ENCODE assay signal across 8 cellular contexts in genomic region chr12:57737467-57738141, GRCh38. TPM values are rescaled to one million over a fixed set of nuclear protein-coding genes. Genes with fewer than 3 reads are reported as not detected.
DNase-seq lines count a peak whose midpoint lies in the region; ATAC-seq and TF ChIP-seq lines count a peak whose summit lies in the region.

No MANE protein-coding gene starts in this region.

- peaks cover 26% of the 10 kb centered on the region for H3K4me1 Mint-ChIP-seq in osteocyte (ENCODE audit: unreplicated experiment)

- TF ChIP-seq CTCF in BE2C (IDR thresholded peaks at IDR 0.05; ENCODE audit: low read depth, low read length) = peak; percentile 28; the same call in 1 of the 2 replicates
- peak in 1 of 3 experiments; percentile 39 for TF ChIP-seq CTCF in esophagus muscularis mucosa (IDR thresholded peaks at IDR 0.05)
- peak; percentile 62 for TF ChIP-seq CTCF in osteocyte (IDR thresholded peaks at IDR 0.05)

- H3K4me3 Mint-ChIP-seq in osteocyte (ENCODE audit: unreplicated experiment) = peak overlapping the region; percentile 76

- H3K27me3 ChIP-seq in BE2C (peaks cover 57% of the 10 kb centered on the region), NT2/D1 (ENCODE audit: insufficient read depth, insufficient read length) (peaks cover 89% of the 10 kb centered on the region), esophagus muscularis mucosa (peaks cover 16 to 97% (median 57%) of the 10 kb centered on the region in 4 donors)

- WGBS in esophagus muscularis mucosa = 30% methylated on average over 4 of the region's 74 CpGs

- peak overlapping the region; percentile 36 for H3K4me3 ChIP-seq in BE2C (ENCODE audit: low read depth, low read length)
- H3K4me3 ChIP-seq in NT2/D1 (ENCODE audit: insufficient read length, low read depth) = peak overlapping the region; percentile 44
- H3K4me3 ChIP-seq in esophagus muscularis mucosa = peak overlapping the region; percentile 40 to 59 (median 48)

- peak overlapping the region in 1 of 4 donors; percentile 13 for H3K27ac ChIP-seq in esophagus muscularis mucosa (replicated peaks in 1 of 4)

- H3K36me3 Mint-ChIP-seq in osteocyte (ENCODE audit: unreplicated experiment) = no peaks in the 10 kb centered on the region

- ATAC-seq in HG03095 (IDR thresholded peaks at IDR 0.05; ENCODE audit: unreplicated experiment) = no peak

- H3K27me3 Mint-ChIP-seq in osteocyte (ENCODE audit: unreplicated experiment) = peaks cover 76% of the 10 kb centered on the region

- H3K4me1 ChIP-seq in BE2C = no peaks in the 10 kb centered on the region; the same call in 1 of the 2 replicates
- peaks cover 6% of the 10 kb centered on the region for H3K4me1 ChIP-seq in NT2/D1 (ENCODE audit: insufficient read depth, insufficient read length)
- H3K4me1 ChIP-seq in esophagus muscularis mucosa = peaks cover 38 to 43% (median 40%) of the 10 kb centered on the region in 4 donors

- no peak for TF ChIP-seq POLR2A in esophagus muscularis mucosa (IDR thresholded peaks at IDR 0.05; ENCODE audit: low read depth)

- peak overlapping the region; percentile 44 for H3K9ac ChIP-seq in NT2/D1 (ENCODE audit: insufficient read length, low read depth)

- no peaks in the 10 kb centered on the region for H3K36me3 ChIP-seq in BE2C
- no peaks in the 10 kb centered on the region for H3K36me3 ChIP-seq in NT2/D1 (ENCODE audit: insufficient read depth, insufficient read length, low read length)
- no peaks in the 10 kb centered on the region for H3K36me3 ChIP-seq in esophagus muscularis mucosa

- intact Hi-C loops in esophagus muscularis mucosa (cut with DNase I) = no loop called here

- no peak for TF ChIP-seq EP300 in esophagus muscularis mucosa (IDR thresholded peaks at IDR 0.05)

- H3K9me3 Mint-ChIP-seq in osteocyte (ENCODE audit: unreplicated experiment) = no peaks in the 10 kb centered on the region

- H3K27ac Mint-ChIP-seq in osteocyte (ENCODE audit: unreplicated experiment) = no peak overlapping the region

- DNase-seq in BE2C (peak; percentile 48), NT2/D1 (ENCODE audit: low read depth, low spot score) (no peak), esophagus muscularis mucosa (ENCODE audit: extremely low spot score) (no peak), osteocyte (ENCODE audit: extremely low spot score, unreplicated experiment) (no peak), glomerular visceral epithelial cell (ENCODE audit: extremely low spot score) (no peak), A172 (ENCODE audit: low spot score) (no peak), cerebellar cortex (ENCODE audit: low spot score) (no peak)

- H3K9me3 ChIP-seq in BE2C (no peaks in the 10 kb centered on the region), NT2/D1 (ENCODE audit: insufficient read depth, low read length) (no peaks in the 10 kb centered on the region), esophagus muscularis mucosa (no peaks in the 10 kb centered on the region)

RNA-seq across cellular contexts. Expression of gene AGAP2, which starts 0.9 kb away (rescaled TPM):
- polyA plus RNA-seq in BE2C (2012; ENCODE audit: insufficient read depth, insufficient read length, low read depth) = 3.9 TPM
- total RNA-seq in esophagus muscularis mucosa (10 to 100 TPM in 1 of 4 donors, 1 to 10 TPM in 3; 2.5 to 11.2 (median 3.6) TPM), osteocyte (2.4 and 2.6 TPM in 2 replicates)
- total RNA-seq in A172 (2014; rRNA removed; shearing (Covaris generic)) = 0.02 and 0.55 TPM in 2 replicates

RNA-seq across cellular contexts. Expression of gene TSPAN31, which starts 7.2 kb away (rescaled TPM):
- polyA plus RNA-seq in BE2C (2012; ENCODE audit: insufficient read depth, insufficient read length, low read depth) = 18.6 TPM
- total RNA-seq in esophagus muscularis mucosa (10 to 100 TPM; 34.3 to 45.1 (median 42.1) TPM), osteocyte (36.2 and 37.4 TPM in 2 replicates)
- total RNA-seq in A172 (2014; rRNA removed; shearing (Covaris generic)) = 31.2 and 33.3 TPM in 2 replicates

RNA-seq across cellular contexts. Expression of gene CDK4, which starts 14.5 kb away (rescaled TPM):
- 737 TPM for polyA plus RNA-seq in BE2C (2012; ENCODE audit: insufficient read depth, insufficient read length, low read depth)
- total RNA-seq in esophagus muscularis mucosa = 10 to 100 TPM; 43.6 to 85.7 (median 71.3) TPM
- total RNA-seq in osteocyte = 137 and 142 TPM in 2 replicates
- total RNA-seq in A172 (2014; rRNA removed; shearing (Covaris generic)) = 300 and 506 TPM in 2 replicates

RNA-seq across cellular contexts. Expression of gene MARCHF9, which starts 17.3 kb away (rescaled TPM):
- 36.9 TPM for polyA plus RNA-seq in BE2C (2012; ENCODE audit: insufficient read depth, insufficient read length, low read depth)
- 10 to 100 TPM in 2 of 4 donors, 1 to 10 TPM in 2; 5.6 to 16.9 (median 10.7) TPM for total RNA-seq in esophagus muscularis mucosa
- total RNA-seq in osteocyte = 19.2 and 21.1 TPM in 2 replicates
- 10.5 and 12.9 TPM in 2 replicates for total RNA-seq in A172 (2014; rRNA removed; shearing (Covaris generic))

RNA-seq across cellular contexts. Expression of gene CYP27B1, which starts 29.3 kb away (rescaled TPM):
- polyA plus RNA-seq in BE2C (2012; ENCODE audit: insufficient read depth, insufficient read length, low read depth) = 47.2 TPM
- under 1 TPM in 2 of 4 donors, not detected in 2; 0.32 to 0.66 TPM for total RNA-seq in esophagus muscularis mucosa
- total RNA-seq in osteocyte = 1.7 and 2.3 TPM in 2 replicates
- 0.90 and 2.1 TPM in 2 replicates for total RNA-seq in A172 (2014; rRNA removed; shearing (Covaris generic))
